10 cellular contexts compared by ENCODE assay signal in genomic region chr2:203330434-203330833, GRCh38. TPM values are rescaled to one million over a fixed set of nuclear protein-coding genes. Genes with fewer than 3 reads are reported as not detected.
DNase-seq lines count a peak whose midpoint lies in the region; ATAC-seq and TF ChIP-seq lines count a peak whose summit lies in the region.
"Had no signal": no experiment of that assay in that cellular context is flagged by ENCODE, and none has a peak within 500 bp of the region (broad histone marks: within the 10 kb centered on the region; RNA-seq: fewer than 3 reads in every experiment).

No MANE protein-coding gene starts in this region.

- H4K20me1 ChIP-seq in mammary epithelial cell (ENCODE audit: insufficient read depth, low read length) = no peaks in the 10 kb centered on the region

- peaks cover 37% of the 10 kb centered on the region for H3K4me1 Mint-ChIP-seq in neural crest cell

- peak overlapping the region; percentile 92 for H3K4me3 ChIP-seq in MG63
- peak overlapping the region in 2 of 3 experiments; percentile 75 to 86 for H3K4me3 ChIP-seq in mammary epithelial cell (replicated peaks in 1 of 3; ENCODE audit: insufficient read depth in 1 of 3, low read depth in 2 of 3, low read length in 3 of 3)
- no peak overlapping the region for H3K4me3 ChIP-seq in psoas muscle

- TF ChIP-seq CTCF in mammary epithelial cell (conservative IDR thresholded peaks at IDR 0.05 in 1 of 2, IDR thresholded peaks at IDR 0.05 in 1 of 2; ENCODE audit: extremely low read depth in 1 of 2, insufficient read depth in 1 of 2, low read depth in 1 of 2, low read length in 2 of 2) = no peak
- TF ChIP-seq CTCF in neural crest cell (conservative IDR thresholded peaks at IDR 0.05) = no peak
- TF ChIP-seq CTCF in psoas muscle (IDR thresholded peaks at IDR 0.05) = no peak

- peak overlapping the region; percentile 95 for H3K4me3 Mint-ChIP-seq in neural crest cell

- CTCF ChIA-PET in mammary epithelial cell (lab: Charles Lee; ENCODE audit: low non-redundant PET) = no interaction called here

- in situ Hi-C loops in mammary epithelial cell (cut with MboI; ENCODE audit: low sequenced_read_pairs in 2 of 2) = no loop called here

- no peak overlapping the region for H3K9ac ChIP-seq in mammary epithelial cell (ENCODE audit: insufficient read depth, low read length)

- peak; percentile 25 for DNase-seq in SKM-1 treated with dmso at 0.1 percent for 144 hours (lab: John Stamatoyannopoulos, UW; ENCODE audit: unreplicated experiment)
- no peak for DNase-seq in SKM-1 (lab: John Stamatoyannopoulos, UW; ENCODE audit: unreplicated experiment)
- no peak for DNase-seq in MG63
- DNase-seq in mammary epithelial cell = peak; percentile 19
- DNase-seq in neural crest cell (ENCODE audit: low read depth, low spot score) = no peak
- DNase-seq in inferior parietal cortex (ENCODE audit: extremely low spot score) = no peak
- no peak for DNase-seq in psoas muscle
- DNase-seq: stomach had no signal

- no peak overlapping the region for H2AFZ ChIP-seq in mammary epithelial cell (ENCODE audit: low read depth, low read length)

- H3K4me1 ChIP-seq in mammary epithelial cell (ENCODE audit: insufficient read depth, low read length) (peaks cover 11% of the 10 kb centered on the region), psoas muscle (peaks cover 4% of the 10 kb centered on the region)

- H3K36me3 ChIP-seq in MG63 = peaks cover 29% of the 10 kb centered on the region
- H3K36me3 ChIP-seq in mammary epithelial cell (ENCODE audit: insufficient read depth, low read length) = no peaks in the 10 kb centered on the region
- H3K36me3 ChIP-seq in psoas muscle (ENCODE audit: insufficient read depth in 1 of 2, low read depth in 1 of 2) = no peaks in the 10 kb centered on the region
- H3K36me3 ChIP-seq: gastroesophageal sphincter, stomach had no signal

- ATAC-seq in GM18520 (IDR thresholded peaks at IDR 0.05; ENCODE audit: unreplicated experiment) = no peak
- no peak for ATAC-seq in psoas muscle
- ATAC-seq: gastroesophageal sphincter had no signal

- H3K27me3 ChIP-seq in MG63 (no peaks in the 10 kb centered on the region), mammary epithelial cell (ENCODE audit: insufficient read depth, low read length) (no peaks in the 10 kb centered on the region), psoas muscle (ENCODE audit: insufficient read depth in 3 of 3, low read length in 2 of 3) (no peaks in the 10 kb centered on the region)
- H3K27me3 ChIP-seq: gastroesophageal sphincter, stomach had no signal

- no TSS peak for BruUV-seq in mammary epithelial cell (replicated peaks; lab: Mats Ljungman, UMichigan)

- intact Hi-C loops in mammary epithelial cell (cut with micrococcal nuclease) (no loop called here), psoas muscle (cut with DNase I) (no loop called here)

- no peaks in the 10 kb centered on the region for H3K9me3 Mint-ChIP-seq in neural crest cell

- H3K36me3 Mint-ChIP-seq in neural crest cell (ENCODE audit: low read depth) = peaks cover 7% of the 10 kb centered on the region

- H3K79me2 ChIP-seq in mammary epithelial cell (ENCODE audit: insufficient read depth, low read length) = peaks cover 66% of the 10 kb centered on the region

- H3K27me3 Mint-ChIP-seq in neural crest cell (ENCODE audit: low read depth) = peaks cover 4% of the 10 kb centered on the region

- peak overlapping the region; percentile 80 for H3K4me2 ChIP-seq in mammary epithelial cell (ENCODE audit: insufficient read depth, low read depth, low read length)

- no peak overlapping the region for H3K27ac ChIP-seq in mammary epithelial cell (ENCODE audit: insufficient read depth, low read depth, low read length)
- H3K27ac ChIP-seq in psoas muscle = no peak overlapping the region
- H3K27ac ChIP-seq: gastroesophageal sphincter, stomach had no signal

- dilution Hi-C loops in mammary epithelial cell (cut with HindIII; ENCODE audit: low sequenced_read_pairs) = no loop called here

- H3K9me3 ChIP-seq in MG63 (no peaks in the 10 kb centered on the region), mammary epithelial cell (replicated peaks; ENCODE audit: insufficient read depth, low read length) (no peaks in the 10 kb centered on the region), psoas muscle (no peaks in the 10 kb centered on the region)
- H3K9me3 ChIP-seq: gastroesophageal sphincter, stomach had no signal

- H3K27ac Mint-ChIP-seq in neural crest cell (ENCODE audit: unreplicated experiment) = no peak overlapping the region

RNA-seq across cellular contexts. Expression of gene ABI2, which starts 2.2 kb away (rescaled TPM):
- total RNA-seq in MG63 (2014; rRNA removed; shearing (Covaris generic); ENCODE audit: low replicate concordance) = 22.1 and 33.6 TPM in 2 replicates
- total RNA-seq in mammary epithelial cell = 10 to 100 TPM; 35.0 to 43.2 TPM
- polyA plus RNA-seq in mammary epithelial cell = 36.8 TPM
- 37.0 TPM for polyA minus RNA-seq in mammary epithelial cell
- 147 and 162 TPM in 2 replicates for total RNA-seq in neural crest cell
- 10 to 100 TPM; 12.9 to 16.9 (median 15.1) TPM for total RNA-seq in psoas muscle
- polyA plus RNA-seq in psoas muscle = 10 to 100 TPM in 1 of 3 donors, 1 to 10 TPM in 2; 7.5 to 12.0 (median 8.7) TPM

Comparison
In these comparisons a context has a peak if more than half of its experiments do, and no peak if none do; other contexts are left out.
1. DNase-seq: peak in SKM-1 treated with dmso at 0.1 percent for 144 hours (single experiment) and mammary epithelial cell (single experiment); none in SKM-1 (single experiment), MG63 (single experiment), neural crest cell (single experiment), inferior parietal cortex (single experiment) and psoas muscle (0 of 2).